ENCODE assay signal across 8 cellular contexts in genomic region chr5:16455670-16456069, GRCh38. TPM values are rescaled to one million over a fixed set of nuclear protein-coding genes. Genes with fewer than 3 reads are reported as not detected.
A peak's percentile ranks its signal among the peaks of the same experiment; 100 is the strongest.
DNase-seq lines count a peak whose midpoint lies in the region; ATAC-seq lines count a peak whose summit lies in the region.

No MANE protein-coding gene starts in this region.

- peaks cover 56% of the 10 kb centered on the region for H3K4me1 ChIP-seq in adipocyte (ENCODE audit: control insufficient read depth, insufficient read depth, low read length)

- peak overlapping the region; percentile 61 for H3K4me3 Mint-ChIP-seq in natural killer cell treated with Interleukin-12 subunit alpha and Interleukin-12 subunit beta and Interleukin-15 and Interleukin-18, amount 100 ng/mL, for 72 hours

- peaks cover 37 to 50% of the 10 kb centered on the region in 2 donors for H3K4me1 Mint-ChIP-seq in natural killer cell treated with Interleukin-12 subunit alpha and Interleukin-12 subunit beta and Interleukin-15 and Interleukin-18, amount 100 ng/mL, for 72 hours (ENCODE audit: low read depth in 2 of 2)

- H3K36me3 ChIP-seq in adipocyte (ENCODE audit: control insufficient read depth, insufficient read depth, low read length, severe bottlenecking), result peaks cover 89% of the 10 kb centered on the region

- no peaks in the 10 kb centered on the region for H3K9me3 ChIP-seq in adipocyte (ENCODE audit: control insufficient read depth, low read length)

- H3K27ac Mint-ChIP-seq in natural killer cell treated with Interleukin-12 subunit alpha and Interleukin-12 subunit beta and Interleukin-15 and Interleukin-18, amount 100 ng/mL, for 72 hours, result peak overlapping the region; percentile 69 to 85

- in situ Hi-C loops in G401 (cut with HindIII; ENCODE audit: low sequenced_read_pairs), result no loop called here

- ATAC-seq in GM18502 (IDR thresholded peaks at IDR 0.05; ENCODE audit: poor library complexity, unreplicated experiment) (peak; percentile 27), HG03095 (IDR thresholded peaks at IDR 0.05; ENCODE audit: unreplicated experiment) (peak; percentile 7), HG02571 (IDR thresholded peaks at IDR 0.05; ENCODE audit: unreplicated experiment) (no peak)
- ATAC-seq in natural killer cell treated with Interleukin-12 subunit alpha and Interleukin-12 subunit beta and Interleukin-15 and Interleukin-18, amount 100 ng/mL, for 72 hours, result peak in 1 of 2 donors; percentile 22

- H3K9ac ChIP-seq in adipocyte (ENCODE audit: low read length), result peak overlapping the region; percentile 35

- H3K27me3 ChIP-seq in adipocyte (replicated peaks; ENCODE audit: control insufficient read depth, insufficient read depth, low read length), result no peaks in the 10 kb centered on the region

- H3K36me3 Mint-ChIP-seq in natural killer cell treated with Interleukin-12 subunit alpha and Interleukin-12 subunit beta and Interleukin-15 and Interleukin-18, amount 100 ng/mL, for 72 hours, result peaks cover 41% of the 10 kb centered on the region

- no peaks in the 10 kb centered on the region for H3K9me3 Mint-ChIP-seq in natural killer cell treated with Interleukin-12 subunit alpha and Interleukin-12 subunit beta and Interleukin-15 and Interleukin-18, amount 100 ng/mL, for 72 hours

- DNase-seq in adipocyte (ENCODE audit: low read depth) (no peak), DMS153 treated with DMSO at 0.1 percent for 48 hours (lab: John Stamatoyannopoulos, UW; ENCODE audit: unreplicated experiment) (no peak), G401 (ENCODE audit: low spot score) (no peak), middle frontal gyrus (ENCODE audit: extremely low spot score, low spot score) (no peak)
- DNase-seq in natural killer cell treated with Interleukin-12 subunit alpha and Interleukin-12 subunit beta and Interleukin-15 and Interleukin-18, amount 100 ng/mL, for 72 hours (ENCODE audit: low spot score), result no peak

- no peaks in the 10 kb centered on the region for H3K27me3 Mint-ChIP-seq in natural killer cell treated with Interleukin-12 subunit alpha and Interleukin-12 subunit beta and Interleukin-15 and Interleukin-18, amount 100 ng/mL, for 72 hours

- H3K4me3 ChIP-seq in adipocyte (ENCODE audit: low read length), result peak overlapping the region; percentile 27

RNA-seq across cellular contexts. Expression of gene ZNF622, which starts 9.9 kb away (rescaled TPM):
- total RNA-seq in natural killer cell treated with Interleukin-12 subunit alpha and Interleukin-12 subunit beta and Interleukin-15 and Interleukin-18, amount 100 ng/mL, for 72 hours, result 10 to 100 TPM; 38.4 to 47.9 TPM
- total RNA-seq in G401 (2014; rRNA removed; shearing (Covaris generic)), result 39.0 and 41.5 TPM in 2 replicates
